9 cellular contexts compared by ENCODE assay signal in the genomic region with DNA sequence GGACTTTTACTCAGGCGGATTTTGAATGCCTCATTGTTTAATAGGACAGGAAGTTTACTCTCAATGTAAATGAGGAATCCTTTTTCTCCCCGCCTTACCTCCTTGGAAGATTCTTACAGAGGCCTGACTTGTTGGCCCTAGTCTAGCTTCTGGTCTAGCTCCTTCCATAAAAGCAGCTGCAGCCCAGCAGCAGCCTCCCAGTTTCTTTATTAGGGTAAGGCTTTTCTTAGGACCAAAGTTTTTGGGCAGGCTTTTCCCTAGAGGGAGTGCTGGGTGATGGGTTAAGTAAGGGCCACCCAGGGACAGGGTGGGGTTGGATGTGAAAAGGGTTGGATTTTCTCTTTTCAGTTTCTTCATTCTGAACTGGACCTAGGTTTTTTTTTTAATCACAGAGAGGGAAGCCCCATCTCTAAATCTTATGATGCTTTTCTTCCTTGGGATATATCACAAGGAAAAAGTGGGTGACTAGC. TPM values are rescaled to one million over a fixed set of nuclear protein-coding genes. Genes with fewer than 3 reads are reported as not detected.
A peak's percentile ranks its signal among the peaks of the same experiment; 100 is the strongest.
DNase-seq lines count a peak whose midpoint lies in the region; ATAC-seq, FAIRE-seq and TF ChIP-seq lines count a peak whose summit lies in the region.
"Had no signal": no experiment of that assay in that cellular context is flagged by ENCODE, and none has a peak within 500 bp of the region (broad histone marks: within the 10 kb centered on the region; RNA-seq: fewer than 3 reads in every experiment).

No MANE protein-coding gene starts in this region.

- no peak for FAIRE-seq in A549 (lab: Jason Lieb, UNC)

- TF ChIP-seq CTCF in A549 (IDR thresholded peaks at IDR 0.05): no peak
- TF ChIP-seq CTCF in HL-60 (IDR thresholded peaks at IDR 0.05; ENCODE audit: insufficient read depth, low read length): no peak
- TF ChIP-seq CTCF in MCF 10A (IDR thresholded peaks at IDR 0.05; ENCODE audit: unreplicated experiment): no peak
- TF ChIP-seq CTCF in mucosa of descending colon (IDR thresholded peaks at IDR 0.05): no peak

- WGBS in A549 (ENCODE audit: missing lambda C conversion rate): 4% methylated on average over 2 of the region's 2 CpGs

- H3K4me2 ChIP-seq in A549: peak overlapping the region; percentile 62

- H3K36me3 ChIP-seq in mucosa of descending colon (ENCODE audit: low read depth): no peaks in the 10 kb centered on the region

- POLR2A ChIA-PET in A549 (lab: Yijun Ruan, JAX): interaction anchor here (0.6 to 2.7 kb wide), 10 partner anchors 10 to 227 kb away, joined by 3 to 47 read pairs (median 6); a partner anchor contains a TSS
- POLR2A ChIA-PET in MCF 10A (lab: Yijun Ruan, JAX): interaction anchor here (0.6 to 2.2 kb wide), 17 partner anchors 8 to 643 kb away, joined by 3 to 15 read pairs (median 4); a partner anchor contains a TSS

- H3K27ac ChIP-seq in A549 (peak overlapping the region; percentile 95 to 100), HL-60 (replicated peaks) (peak overlapping the region; percentile 64)

- H3K9me3 Mint-ChIP-seq in MCF 10A (ENCODE audit: unreplicated experiment): no peaks in the 10 kb centered on the region

- CTCF ChIA-PET in A549 (lab: Yijun Ruan, JAX): interaction anchor here (0.6 to 2.0 kb wide), 6 partner anchors 19 to 191 kb away, joined by 3 to 8 read pairs (median 3); no protein-coding TSS in a partner anchor
- CTCF ChIA-PET in MCF 10A (lab: Yijun Ruan, JAX): interaction anchor here (0.6 to 1.1 kb wide), 5 partner anchors 11 to 503 kb away, joined by 3 to 4 read pairs (median 3); no protein-coding TSS in a partner anchor

- peaks cover 33% of the 10 kb centered on the region for H3K4me1 Mint-ChIP-seq in MCF 10A (ENCODE audit: insufficient read depth, unreplicated experiment)

- peak in 1 of 2 experiments; percentile 16; a peak in 3 of 6 replicates for ATAC-seq in A549
- peak; percentile 68 for ATAC-seq in mucosa of descending colon
- ATAC-seq in HG03457 (IDR thresholded peaks at IDR 0.05; ENCODE audit: unreplicated experiment): no peak

- no peak for TF ChIP-seq POLR2A in A549 (IDR thresholded peaks at IDR 0.05; ENCODE audit: low read length)

- intact Hi-C loops in MCF 10A (cut with micrococcal nuclease) (loop anchor here (1.0 to 5.0 kb wide), 3 partner anchors 8 to 80 kb away; a partner anchor contains a TSS), mucosa of descending colon (cut with DNase I, micrococcal nuclease) (no loop called here)

- H3K27me3 Mint-ChIP-seq in MCF 10A (ENCODE audit: insufficient read depth, unreplicated experiment): no peaks in the 10 kb centered on the region

- DNase-seq in A549 (ENCODE audit: low read depth in 1 of 2, low spot score in 1 of 2) (no peak), HL-60 (ENCODE audit: low read depth in 1 of 2, low spot score in 1 of 2) (no peak), MCF 10A (ENCODE audit: unreplicated experiment) (no peak), mucosa of descending colon (no peak), dermis blood vessel endothelial cell (no peak), KG1 (lab: John Stamatoyannopoulos, UW) (no peak), cortex of kidney (lab: John Stamatoyannopoulos, UW) (no peak)
- DNase-seq: DMS 273 treated with DMSO at 0.1 percent for 48 hours had no signal

- H3K4me3 Mint-ChIP-seq in MCF 10A (ENCODE audit: unreplicated experiment): peak overlapping the region; percentile 66

- no peak for TF ChIP-seq EP300 in A549 (IDR thresholded peaks at IDR 0.05)

- BruUV-seq in MCF 10A (replicated peaks; lab: Mats Ljungman, UMichigan): no TSS peak

- peaks cover 64% of the 10 kb centered on the region for H3K4me1 ChIP-seq in A549
- H3K4me1 ChIP-seq in mucosa of descending colon (ENCODE audit: low read depth): peaks cover 14% of the 10 kb centered on the region

- no peak overlapping the region for H3K4me3 ChIP-seq in A549
- H3K4me3 ChIP-seq in HL-60 (replicated peaks; ENCODE audit: insufficient read depth, low read length): no peak overlapping the region
- no peak overlapping the region for H3K4me3 ChIP-seq in mucosa of descending colon

- no peak for TF ChIP-seq RAD21 in A549 (conservative IDR thresholded peaks at IDR 0.05 in 1 of 2, IDR thresholded peaks at IDR 0.05 in 1 of 2)

- H3K27ac Mint-ChIP-seq in MCF 10A (ENCODE audit: low read depth, unreplicated experiment): peak overlapping the region; percentile 96

- H3K9me3 ChIP-seq in A549 (peaks cover 7% of the 10 kb centered on the region; the same call in 2 of the 3 replicates), mucosa of descending colon (no peaks in the 10 kb centered on the region)

- H3K36me3 Mint-ChIP-seq in MCF 10A (ENCODE audit: insufficient read depth, unreplicated experiment): no peaks in the 10 kb centered on the region

- no peaks in the 10 kb centered on the region for H3K27me3 ChIP-seq in HL-60 (ENCODE audit: insufficient read depth, poor library complexity, severe bottlenecking)

TF ChIP-seq in A549, 52 proteins besides CTCF, POLR2A, EP300 and RAD21 (continues in another document):
- TF ChIP-seq, protein P1, sequence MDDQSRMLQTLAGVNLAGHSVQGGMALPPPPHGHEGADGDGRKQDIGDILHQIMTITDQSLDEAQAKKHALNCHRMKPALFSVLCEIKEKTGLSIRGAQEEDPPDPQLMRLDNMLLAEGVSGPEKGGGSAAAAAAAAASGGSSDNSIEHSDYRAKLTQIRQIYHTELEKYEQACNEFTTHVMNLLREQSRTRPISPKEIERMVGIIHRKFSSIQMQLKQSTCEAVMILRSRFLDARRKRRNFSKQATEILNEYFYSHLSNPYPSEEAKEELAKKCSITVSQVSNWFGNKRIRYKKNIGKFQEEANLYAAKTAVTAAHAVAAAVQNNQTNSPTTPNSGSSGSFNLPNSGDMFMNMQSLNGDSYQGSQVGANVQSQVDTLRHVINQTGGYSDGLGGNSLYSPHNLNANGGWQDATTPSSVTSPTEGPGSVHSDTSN (IDR thresholded peaks at IDR 0.05): no peak
- TF ChIP-seq ZNF302 (CRISPR knock-in tag; IDR thresholded peaks at IDR 0.05) (peak; percentile 73; the same call in 1 of the 2 replicates), CHD4 (IDR thresholded peaks at IDR 0.05; ENCODE audit: borderline replicate concordance) (no peak), HOXA7 (CRISPR knock-in tag; IDR thresholded peaks at IDR 0.05) (peak; percentile 71; the same call in 1 of the 2 replicates), EHMT2 (IDR thresholded peaks at IDR 0.05; ENCODE audit: low read depth) (no peak), ZFP36 (IDR thresholded peaks at IDR 0.05; ENCODE audit: borderline replicate concordance, partially characterized antibody) (no peak), EHF (CRISPR knock-in tag; IDR thresholded peaks at IDR 0.05) (no peak; the same call in 1 of the 2 replicates), TP53 (CRISPR knock-in tag; IDR thresholded peaks at IDR 0.05) (0 out of 2 replicates have a peak, but pooled peaks have one; percentile 56), GATA3 (IDR thresholded peaks at IDR 0.05; ENCODE audit: borderline replicate concordance) (no peak), PHF8 (IDR thresholded peaks at IDR 0.05; ENCODE audit: borderline replicate concordance, low read depth) (no peak), NPAS2 (CRISPR knock-in tag; IDR thresholded peaks at IDR 0.05; ENCODE audit: borderline replicate concordance) (no peak), KDM1A (IDR thresholded peaks at IDR 0.05; ENCODE audit: low read depth) (no peak), CEBPB (IDR thresholded peaks at IDR 0.05) (no peak; a peak in 1 of 4 replicates), MYC (IDR thresholded peaks at IDR 0.05; ENCODE audit: borderline replicate concordance, low read length) (no peak), CBX8 (IDR thresholded peaks at IDR 0.05) (no peak), RNF2 (IDR thresholded peaks at IDR 0.05; ENCODE audit: borderline replicate concordance, low read depth) (no peak), POLR2AphosphoS2 (conservative IDR thresholded peaks at IDR 0.05; ENCODE audit: low read length) (no peak), RARB (CRISPR knock-in tag; IDR thresholded peaks at IDR 0.05) (no peak), SREBF2 (IDR thresholded peaks at IDR 0.05) (no peak), CHD2 (IDR thresholded peaks at IDR 0.05; ENCODE audit: low read length, partially characterized antibody) (no peak)
- TF ChIP-seq, protein P2, sequence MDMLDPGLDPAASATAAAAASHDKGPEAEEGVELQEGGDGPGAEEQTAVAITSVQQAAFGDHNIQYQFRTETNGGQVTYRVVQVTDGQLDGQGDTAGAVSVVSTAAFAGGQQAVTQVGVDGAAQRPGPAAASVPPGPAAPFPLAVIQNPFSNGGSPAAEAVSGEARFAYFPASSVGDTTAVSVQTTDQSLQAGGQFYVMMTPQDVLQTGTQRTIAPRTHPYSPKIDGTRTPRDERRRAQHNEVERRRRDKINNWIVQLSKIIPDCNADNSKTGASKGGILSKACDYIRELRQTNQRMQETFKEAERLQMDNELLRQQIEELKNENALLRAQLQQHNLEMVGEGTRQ (IDR thresholded peaks at IDR 0.05): no peak
- TF ChIP-seq, protein P3, sequence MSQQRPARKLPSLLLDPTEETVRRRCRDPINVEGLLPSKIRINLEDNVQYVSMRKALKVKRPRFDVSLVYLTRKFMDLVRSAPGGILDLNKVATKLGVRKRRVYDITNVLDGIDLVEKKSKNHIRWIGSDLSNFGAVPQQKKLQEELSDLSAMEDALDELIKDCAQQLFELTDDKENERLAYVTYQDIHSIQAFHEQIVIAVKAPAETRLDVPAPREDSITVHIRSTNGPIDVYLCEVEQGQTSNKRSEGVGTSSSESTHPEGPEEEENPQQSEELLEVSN (IDR thresholded peaks at IDR 0.05; ENCODE audit: borderline replicate concordance, low read depth): no peak
- TF ChIP-seq, protein P4, sequence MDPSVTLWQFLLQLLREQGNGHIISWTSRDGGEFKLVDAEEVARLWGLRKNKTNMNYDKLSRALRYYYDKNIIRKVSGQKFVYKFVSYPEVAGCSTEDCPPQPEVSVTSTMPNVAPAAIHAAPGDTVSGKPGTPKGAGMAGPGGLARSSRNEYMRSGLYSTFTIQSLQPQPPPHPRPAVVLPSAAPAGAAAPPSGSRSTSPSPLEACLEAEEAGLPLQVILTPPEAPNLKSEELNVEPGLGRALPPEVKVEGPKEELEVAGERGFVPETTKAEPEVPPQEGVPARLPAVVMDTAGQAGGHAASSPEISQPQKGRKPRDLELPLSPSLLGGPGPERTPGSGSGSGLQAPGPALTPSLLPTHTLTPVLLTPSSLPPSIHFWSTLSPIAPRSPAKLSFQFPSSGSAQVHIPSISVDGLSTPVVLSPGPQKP (IDR thresholded peaks at IDR 0.05; ENCODE audit: low read depth, low read length): no peak

RNA-seq across cellular contexts. Expression of a gene that starts 49.7 kb away (rescaled TPM):
- polyA plus RNA-seq in A549 (2011; rRNA removed) (54.5 and 64.7 TPM in 2 replicates), A549 (2017; fragmentation: RNase III; extraction: RNeasy Plus Mini Kit Qiagen cat#74134 plus additional on column Dnase treatment) (40.7 to 49.3 TPM (median 44.3 TPM) in 3 replicates)
- polyA plus RNA-seq in A549 (2012; cell fraction: cytosol; rRNA removed): 53.0 and 70.6 TPM in 2 replicates
- 279 and 384 TPM in 2 replicates for polyA plus RNA-seq in A549 (2012; cell fraction: nucleus; rRNA removed)
- polyA minus RNA-seq in A549 (2011; rRNA and poly(A)+ RNA removed): 62.7 and 126 TPM in 2 replicates
- total RNA-seq in MCF 10A (2022) (9.5 and 19.3 TPM in 2 replicates), mucosa of descending colon (10 to 100 TPM in 1 of 3 donors, 1 to 10 TPM in 2; 9.1 to 10.0 (median 9.9) TPM), dermis blood vessel endothelial cell (1.1 and 1.7 TPM in 2 replicates)
